Comparison of ENCODE assay signal across 23 cellular contexts in the genomic region with DNA sequence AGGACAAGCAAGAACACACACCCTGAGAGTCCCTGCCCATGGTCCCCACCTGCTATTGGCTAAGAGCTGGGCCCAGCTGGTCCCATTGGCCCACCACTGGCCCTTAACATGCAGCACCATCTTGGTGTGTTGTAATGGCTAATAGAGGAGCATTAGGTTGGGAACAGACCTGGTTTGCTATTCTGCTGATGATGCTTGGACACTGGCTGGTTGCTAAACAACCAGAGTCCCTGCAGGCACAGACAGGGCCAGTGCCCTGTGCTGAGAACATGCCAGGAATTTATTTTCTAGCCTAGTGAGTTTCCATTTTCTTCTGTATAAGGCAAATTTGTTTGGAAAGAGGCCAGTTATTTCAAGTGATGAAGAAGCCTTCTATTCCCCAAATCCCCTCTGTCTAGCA. TPM values are rescaled to one million over a fixed set of nuclear protein-coding genes. Genes with fewer than 3 reads are reported as not detected.
DNase-seq lines count a peak whose midpoint lies in the region; ATAC-seq and TF ChIP-seq lines count a peak whose summit lies in the region.
"Had no signal": no experiment of that assay in that cellular context is flagged by ENCODE, and none has a peak within 500 bp of the region (broad histone marks: within the 10 kb centered on the region; RNA-seq: fewer than 3 reads in every experiment).

No MANE protein-coding gene starts in this region.

- H3K4me1 ChIP-seq in spleen = peaks cover 0 to 51% (median 20%) of the 10 kb centered on the region in 6 donors

- H3K27ac Mint-ChIP-seq in T-helper 17 cell = peak overlapping the region; percentile 97
- H3K27ac Mint-ChIP-seq: B cell; CD8-positive, alpha-beta memory T cell; GM23338 had no signal

- no peaks in the 10 kb centered on the region for H3K27me3 Mint-ChIP-seq in T-helper 17 cell
- H3K27me3 Mint-ChIP-seq: B cell had no signal

- TF ChIP-seq CTCF in spleen (IDR thresholded peaks at IDR 0.05 in 8 of 11, conservative IDR thresholded peaks at IDR 0.05 in 3 of 11) = no peak

- peaks cover 33% of the 10 kb centered on the region for H3K4me1 Mint-ChIP-seq in T-helper 17 cell
- H3K4me1 Mint-ChIP-seq: B cell had no signal

- no peak for ATAC-seq in T-helper 17 cell
- ATAC-seq in HG02938 (IDR thresholded peaks at IDR 0.05; ENCODE audit: unreplicated experiment) = no peak
- ATAC-seq: GM12878, GM23338, HCT116 had no signal

- intact Hi-C loops in spleen (cut with DNase I; ENCODE audit: low total_unique reads) = no loop called here

- H3K27ac ChIP-seq in spleen = no peak overlapping the region
- H3K27ac ChIP-seq: KMS-11 had no signal

- no peak overlapping the region for H3K4me3 Mint-ChIP-seq in T-helper 17 cell
- H3K4me3 Mint-ChIP-seq: B cell; CD8-positive, alpha-beta memory T cell; GM23338 had no signal

- no peak for TF ChIP-seq POLR2A in spleen (IDR thresholded peaks at IDR 0.05)

- H3K36me3 ChIP-seq in spleen = peaks cover 0 to 68% (median 0%) of the 10 kb centered on the region in 6 donors

- H3K4me3 ChIP-seq in spleen = no peak overlapping the region
- H3K4me3 ChIP-seq: GM12878, GM23338 had no signal

- no peaks in the 10 kb centered on the region for H3K27me3 ChIP-seq in spleen (replicated peaks in 1 of 7)

- H3K9me3 ChIP-seq in T-helper 17 cell (ENCODE audit: control insufficient read depth, low read length, poor library complexity, severe bottlenecking) = no peaks in the 10 kb centered on the region
- H3K9me3 ChIP-seq in spleen = no peaks in the 10 kb centered on the region

- H3K36me3 Mint-ChIP-seq in T-helper 17 cell (ENCODE audit: low read depth) = peaks cover 14% of the 10 kb centered on the region

- peak; percentile 20 for DNase-seq in EH (ENCODE audit: low read depth)
- no peak for DNase-seq in T-helper 17 cell
- peak; percentile 48 for DNase-seq in medulla oblongata (ENCODE audit: extremely low spot score)
- DNase-seq in spleen = peak; percentile 33
- no peak for DNase-seq in NCI-H1694 treated with DMSO at 0.1 percent for 48 hours (lab: John Stamatoyannopoulos, UW)
- no peak for DNase-seq in cerebellar nuclear complex (lab: John Stamatoyannopoulos, UW)
- DNase-seq: CD8-positive, alpha-beta memory T cell; DMS79 treated with DMSO at 0.1 percent for 48 hours; GDM1; NCI-H1092; NCI-H1694; NCI-H226; NCI-H526 treated with DMSO at 0.1 percent for 48 hours; NK-92 treated with Interleukin-12 subunit alpha and Interleukin-12 subunit beta, amount 100 ng/mL, for 24 hours; RPMI8226 had no signal

RNA-seq across cellular contexts. Expression of a gene that starts 43.0 kb away (rescaled TPM):
- under 1 TPM in 1 of 2 donors, not detected in 1; 0.12 TPM for total RNA-seq in T-helper 17 cell
- 10 to 100 TPM in 2 of 7 donors, 1 to 10 TPM in 5; 2.4 to 14.0 (median 8.3) TPM for total RNA-seq in spleen
- polyA plus RNA-seq in spleen = 10 to 100 TPM in 2 of 3 donors, 1 to 10 TPM in 1; 4.9 to 12.8 (median 12.0) TPM
- total RNA-seq: B cell; CD8-positive, alpha-beta memory T cell; GM12878; GM23338; MCF 10A had no signal
- polyA plus RNA-seq: CD8-positive, alpha-beta memory T cell; GM12878 had no signal

RNA-seq across cellular contexts. Expression of a gene that starts 43.2 kb away (rescaled TPM):
- under 1 TPM in 1 of 2 donors, not detected in 1; 0.13 TPM for total RNA-seq in T-helper 17 cell
- 10 to 100 TPM; 25.0 to 54.7 (median 35.7) TPM for total RNA-seq in spleen
- 10 to 100 TPM in 2 of 3 donors, 1 to 10 TPM in 1; 8.2 to 20.5 (median 14.0) TPM for polyA plus RNA-seq in spleen
- total RNA-seq: B cell; CD8-positive, alpha-beta memory T cell; MCF 10A; OCI-LY7 had no signal
- polyA plus RNA-seq: CD8-positive, alpha-beta memory T cell had no signal

RNA-seq across cellular contexts. Expression of a gene that starts 53.9 kb away (rescaled TPM):
- total RNA-seq in T-helper 17 cell (10 to 100 TPM; 72.8 to 79.0 TPM), spleen (10 to 100 TPM; 40.3 to 74.5 (median 55.5) TPM)
- polyA plus RNA-seq in spleen = 1 to 10 TPM; 2.8 to 6.1 (median 3.9) TPM
- total RNA-seq: OCI-LY7 had no signal

Comparison
In these comparisons a context has a peak if more than half of its experiments do, and no peak if none do; other contexts are left out.
1. DNase-seq: peak in EH (single experiment), medulla oblongata (single experiment) and spleen (single experiment); none in T-helper 17 cell (0 of 3), NCI-H1694 treated with DMSO at 0.1 percent for 48 hours (single experiment) and cerebellar nuclear complex (0 of 2).
2. RNA of a gene that starts 43.2 kb away (total RNA-seq): 25.0 to 54.7 TPM in spleen; 0.13 TPM in T-helper 17 cell; every median in the first group is over 10 times any median in the second.